In the genomic region with DNA sequence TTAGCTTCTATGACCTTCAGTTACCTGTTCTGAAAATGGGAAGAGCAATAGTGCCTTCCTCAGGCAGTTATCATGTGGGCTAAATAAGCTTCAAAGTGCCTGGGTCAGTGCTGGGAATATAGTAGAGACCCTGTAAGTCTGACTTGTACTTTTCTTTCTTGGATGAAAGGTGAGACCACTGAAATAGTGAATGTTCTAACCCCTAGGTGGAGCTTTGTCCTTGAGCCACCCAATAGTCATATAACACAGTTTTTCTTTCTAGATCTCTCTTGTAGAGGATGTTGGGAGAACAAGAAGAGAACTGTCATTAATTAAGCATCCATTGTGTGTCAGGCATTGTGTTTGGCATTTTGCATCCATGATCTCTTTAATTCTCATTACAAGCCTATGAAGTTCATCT, we compare ENCODE assay signal across 18 cellular contexts. TPM values are rescaled to one million over a fixed set of nuclear protein-coding genes. Genes with fewer than 3 reads are reported as not detected.
DNase-seq lines count a peak whose midpoint lies in the region; TF ChIP-seq lines count a peak whose summit lies in the region.
"Had no signal": no experiment of that assay in that cellular context is flagged by ENCODE, and none has a peak within 500 bp of the region (broad histone marks: within the 10 kb centered on the region; RNA-seq: fewer than 3 reads in every experiment).

No MANE protein-coding gene starts in this region.

- no peak overlapping the region for H3K4me3 Mint-ChIP-seq in progenitor cell of endocrine pancreas (ENCODE audit: low read depth)
- H3K4me3 Mint-ChIP-seq in activated naive CD8-positive, alpha-beta T cell treated with anti-CD3 and anti-CD28 coated beads for 36 hours, result no peak overlapping the region
- H3K4me3 Mint-ChIP-seq: B cell; CD8-positive, alpha-beta T cell had no signal

- in situ Hi-C loops in KBM-7 (cut with MboI; ENCODE audit: low pct_unique_long_range_greater_than_20kb, low sequenced_read_pairs), result loop anchor here (10.0 to 25.0 kb wide), 2 partner anchors 350 to 652 kb away; a partner anchor contains a TSS
- in situ Hi-C loops in astrocyte of the cerebellum (cut with HindIII; ENCODE audit: low sequenced_read_pairs), result no loop called here

- no peak overlapping the region for H3K4me3 ChIP-seq in GM06990 (replicated peaks; ENCODE audit: low read depth, low read length)
- H3K4me3 ChIP-seq in astrocyte of the cerebellum (ENCODE audit: low read depth, low read length), result no peak overlapping the region
- H3K4me3 ChIP-seq: GM23248, SJCRH30 had no signal

- no peaks in the 10 kb centered on the region for H3K36me3 ChIP-seq in GM06990 (ENCODE audit: control insufficient read depth, insufficient read depth, low read length)
- H3K36me3 ChIP-seq: SJCRH30 had no signal

- TF ChIP-seq CTCF in GM06990 (IDR thresholded peaks at IDR 0.05; ENCODE audit: insufficient read depth, low read length, poor library complexity, severe bottlenecking) (peak; percentile 21), astrocyte of the cerebellum (IDR thresholded peaks at IDR 0.05; ENCODE audit: low read depth, low read length, missing control alignments) (peak; percentile 16), progenitor cell of endocrine pancreas (IDR thresholded peaks at IDR 0.05; ENCODE audit: unreplicated experiment) (peak; percentile 19)

- H3K9me3 Mint-ChIP-seq in progenitor cell of endocrine pancreas (ENCODE audit: low read depth), result no peaks in the 10 kb centered on the region
- H3K9me3 Mint-ChIP-seq in activated naive CD8-positive, alpha-beta T cell treated with anti-CD3 and anti-CD28 coated beads for 36 hours, result no peaks in the 10 kb centered on the region
- H3K9me3 Mint-ChIP-seq: CD8-positive, alpha-beta T cell had no signal

- H3K36me3 Mint-ChIP-seq in progenitor cell of endocrine pancreas (ENCODE audit: insufficient read depth), result no peaks in the 10 kb centered on the region
- H3K36me3 Mint-ChIP-seq in activated naive CD8-positive, alpha-beta T cell treated with anti-CD3 and anti-CD28 coated beads for 36 hours, result no peaks in the 10 kb centered on the region
- H3K36me3 Mint-ChIP-seq: CD8-positive, alpha-beta T cell had no signal

- H3K4me1 Mint-ChIP-seq in progenitor cell of endocrine pancreas (ENCODE audit: low read depth), result peaks cover 6% of the 10 kb centered on the region
- H3K4me1 Mint-ChIP-seq in activated naive CD8-positive, alpha-beta T cell treated with anti-CD3 and anti-CD28 coated beads for 36 hours, result no peaks in the 10 kb centered on the region

- no peaks in the 10 kb centered on the region; the same call in 1 of the 2 replicates for H3K27me3 ChIP-seq in GM06990 (replicated peaks; ENCODE audit: control insufficient read depth, insufficient read depth, low read length)
- H3K27me3 ChIP-seq: SJCRH30 had no signal

- DNase-seq in GM06990 (ENCODE audit: extremely low read depth, insufficient read length) (no peak), KBM-7 (peak; percentile 8), astrocyte of the cerebellum (ENCODE audit: low read depth) (no peak), progenitor cell of endocrine pancreas (ENCODE audit: low spot score, unreplicated experiment) (no peak), middle frontal gyrus (ENCODE audit: extremely low spot score, low spot score) (no peak), NCI-H510A (lab: John Stamatoyannopoulos, UW) (no peak)
- no peak for DNase-seq in activated naive CD8-positive, alpha-beta T cell treated with anti-CD3 and anti-CD28 coated beads for 36 hours
- DNase-seq: CD8-positive, alpha-beta T cell; GM23248; NCI-H1417; NCI-H1930; NCI-H2171; NCI-H82; SJCRH30 had no signal

- no peaks in the 10 kb centered on the region for H3K27me3 Mint-ChIP-seq in progenitor cell of endocrine pancreas
- no peaks in the 10 kb centered on the region for H3K27me3 Mint-ChIP-seq in activated naive CD8-positive, alpha-beta T cell treated with anti-CD3 and anti-CD28 coated beads for 36 hours
- H3K27me3 Mint-ChIP-seq: B cell had no signal

- no peak overlapping the region for H3K27ac Mint-ChIP-seq in progenitor cell of endocrine pancreas
- H3K27ac Mint-ChIP-seq in activated naive CD8-positive, alpha-beta T cell treated with anti-CD3 and anti-CD28 coated beads for 36 hours, result no peak overlapping the region
- H3K27ac Mint-ChIP-seq: B cell; CD8-positive, alpha-beta T cell had no signal

RNA-seq across cellular contexts. Expression of a gene that starts 13.0 kb away (rescaled TPM):
- not detected in 2 replicates for total RNA-seq in progenitor cell of endocrine pancreas
- not detected for total RNA-seq in activated naive CD8-positive, alpha-beta T cell treated with anti-CD3 and anti-CD28 coated beads for 36 hours
- total RNA-seq: CD8-positive, alpha-beta T cell; Daoy; GM23248; NCI-H460; RPMI7951; SJCRH30 had no signal
